ENCODE assay signal across 17 cellular contexts in the genomic region with DNA sequence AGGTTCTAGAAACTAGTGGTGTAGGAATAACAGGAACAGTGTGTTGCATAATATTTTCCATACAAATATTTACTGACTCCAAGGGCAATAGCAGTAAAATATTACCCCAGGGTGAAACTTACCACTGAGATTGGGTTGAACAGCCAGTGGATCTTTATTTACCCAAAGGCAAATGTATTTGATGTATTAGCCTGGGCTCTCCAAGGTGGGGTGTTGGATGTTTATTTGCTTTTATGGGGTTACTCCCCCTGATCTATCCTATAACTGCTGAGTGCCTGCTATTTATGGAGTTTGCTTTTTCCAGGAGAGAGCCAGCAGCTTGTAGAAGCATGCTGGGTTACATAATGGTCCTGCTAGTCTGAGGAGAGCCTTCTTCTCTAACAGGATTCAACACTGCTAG.
DNase-seq lines count a peak whose midpoint lies in the region; ATAC-seq and TF ChIP-seq lines count a peak whose summit lies in the region.
"Had no signal": no experiment of that assay in that cellular context is flagged by ENCODE, and none has a peak within 500 bp of the region (broad histone marks: within the 10 kb centered on the region; RNA-seq: fewer than 3 reads in every experiment).

No MANE protein-coding gene starts in this region.

- H3K4me1 Mint-ChIP-seq in Caco-2 (ENCODE audit: low read depth, unreplicated experiment) = peaks cover 29% of the 10 kb centered on the region
- H3K4me1 Mint-ChIP-seq: H9 had no signal

- H3K4me1 ChIP-seq in Caco-2 = no peaks in the 10 kb centered on the region; the same call in 1 of the 2 replicates
- H3K4me1 ChIP-seq in OCI-LY7 (ENCODE audit: insufficient read depth, low read length, poor library complexity, severe bottlenecking) = no peaks in the 10 kb centered on the region

- POLR2A ChIA-PET in Caco-2 (lab: Charles Lee) = no interaction called here
- POLR2A ChIA-PET in OCI-LY7 (lab: Charles Lee) = interaction anchor here (0.7 kb wide), 1 partner anchor 878 kb away, joined by 3 read pairs; no protein-coding TSS in a partner anchor

- peak in 1 of 2 experiments; percentile 55 for DNase-seq in Caco-2
- peak; percentile 2 for DNase-seq in NCI-H1417 treated with DMSO at 0.1 percent for 48 hours (lab: John Stamatoyannopoulos, UW)
- peak; percentile 28 for DNase-seq in fibroblast of villous mesenchyme (ENCODE audit: low read depth)
- peak; percentile 6 for DNase-seq in pons (ENCODE audit: low spot score)
- DNase-seq in OCI-LY7 (ENCODE audit: low spot score) = no peak
- DNase-seq in NCI-H2107 (lab: John Stamatoyannopoulos, UW) = no peak
- no peak for DNase-seq in SHP77 treated with DMSO at 0.1 percent for 48 hours (lab: John Stamatoyannopoulos, UW)
- DNase-seq: ACHN; activated CD4-positive, alpha-beta T cell treated with anti-CD3 and anti-CD28 coated beads, Interleukin-2, amount 10 ng/mL, durations not matched to agents 24 days and 14 days; activated naive CD4-positive, alpha-beta T cell treated with Interleukin-2 at 50 U/mL for 16 hours; brain microvascular endothelial cell; CD8-positive, alpha-beta T cell; H9; stimulated activated CD4-positive, alpha-beta T cell treated with anti-CD3 and anti-CD28 coated beads, Interleukin-4, amount 100 ng/mL, for 24 hours; T-helper 9 cell had no signal

- H3K4me3 ChIP-seq in Caco-2 (ENCODE audit: low read depth, low read length) (no peak overlapping the region), fibroblast of villous mesenchyme (ENCODE audit: low read depth, low read length) (no peak overlapping the region), OCI-LY7 (ENCODE audit: low read depth, low read length, poor library complexity, severe bottlenecking) (no peak overlapping the region)
- H3K4me3 ChIP-seq: tibial nerve had no signal

- no peaks in the 10 kb centered on the region for H3K36me3 Mint-ChIP-seq in Caco-2 (ENCODE audit: insufficient read depth, unreplicated experiment)
- H3K36me3 Mint-ChIP-seq: CD8-positive, alpha-beta T cell had no signal

- no peaks in the 10 kb centered on the region for H3K27me3 ChIP-seq in Caco-2 (replicated peaks; ENCODE audit: control insufficient read depth, insufficient read depth, low read length)
- H3K27me3 ChIP-seq: brain microvascular endothelial cell, tibial nerve had no signal

- BruUV-seq in Caco-2 (replicated peaks; lab: Mats Ljungman, UMichigan) (no TSS peak), OCI-LY7 (replicated peaks; lab: Mats Ljungman, UMichigan) (no TSS peak)

- H3K27ac ChIP-seq in OCI-LY7 (ENCODE audit: low read depth, low read length, poor library complexity, severe bottlenecking) = no peak overlapping the region
- H3K27ac ChIP-seq: brain microvascular endothelial cell had no signal

- H2AFZ ChIP-seq in OCI-LY7 (ENCODE audit: low read length) = no peak overlapping the region

- H3K4me2 ChIP-seq in OCI-LY7 (ENCODE audit: low read length) = no peak overlapping the region

- H4K20me1 ChIP-seq in OCI-LY7 (ENCODE audit: insufficient read depth, low read length) = no peaks in the 10 kb centered on the region

- H3K27me3 Mint-ChIP-seq in Caco-2 (ENCODE audit: insufficient read depth, unreplicated experiment) = peaks cover 2% of the 10 kb centered on the region

- H3K9me2 ChIP-seq in OCI-LY7 (ENCODE audit: insufficient read depth, low read length) = no peaks in the 10 kb centered on the region

- H3K9me3 ChIP-seq in Caco-2 = no peaks in the 10 kb centered on the region; the same call in 1 of the 2 replicates
- H3K9me3 ChIP-seq in OCI-LY7 (ENCODE audit: low read length) = no peaks in the 10 kb centered on the region

- H3K4me3 Mint-ChIP-seq in Caco-2 (ENCODE audit: unreplicated experiment) = no peak overlapping the region
- H3K4me3 Mint-ChIP-seq: activated CD4-positive, alpha-beta T cell treated with anti-CD3 and anti-CD28 coated beads, Interleukin-2, amount 10 ng/mL, durations not matched to agents 24 days and 14 days; CD8-positive, alpha-beta T cell; H9 had no signal

- intact Hi-C loops in Caco-2 (cut with micrococcal nuclease; ENCODE audit: unreplicated experiment) = no loop called here
- intact Hi-C loops in OCI-LY7 (cut with micrococcal nuclease; ENCODE audit: unreplicated experiment) = no loop called here

- CTCF ChIA-PET in Caco-2 (lab: Charles Lee) = no interaction called here
- CTCF ChIA-PET in OCI-LY7 (lab: Charles Lee; ENCODE audit: unreplicated experiment) = interaction anchor here (0.7 kb wide), 1 partner anchor 25 kb away, joined by 3 read pairs; no protein-coding TSS in a partner anchor

- peaks cover 19% of the 10 kb centered on the region for H3K9me3 Mint-ChIP-seq in Caco-2 (ENCODE audit: unreplicated experiment)

- no peak for TF ChIP-seq CTCF in Caco-2 (IDR thresholded peaks at IDR 0.05; ENCODE audit: insufficient read depth in 1 of 2, low read depth in 1 of 2, low read length in 1 of 2, severe bottlenecking in 1 of 2, unreplicated experiment in 1 of 2)
- no peak for TF ChIP-seq CTCF in fibroblast of villous mesenchyme (IDR thresholded peaks at IDR 0.05; ENCODE audit: insufficient read depth, low read depth, low read length)
- no peak for TF ChIP-seq CTCF in OCI-LY7 (conservative IDR thresholded peaks at IDR 0.05; ENCODE audit: low read length)

- peak overlapping the region; percentile 66 for H3K27ac Mint-ChIP-seq in Caco-2 (ENCODE audit: unreplicated experiment)
- H3K27ac Mint-ChIP-seq: activated CD4-positive, alpha-beta T cell treated with anti-CD3 and anti-CD28 coated beads, Interleukin-2, amount 10 ng/mL, durations not matched to agents 24 days and 14 days; CD8-positive, alpha-beta T cell; H9 had no signal

- no peak for ATAC-seq in HG03135 (IDR thresholded peaks at IDR 0.05; ENCODE audit: unreplicated experiment)
- ATAC-seq: CD8-positive, alpha-beta T cell had no signal

- no peaks in the 10 kb centered on the region for H3K36me3 ChIP-seq in Caco-2 (ENCODE audit: control insufficient read depth, insufficient read depth, low read length)
- no peaks in the 10 kb centered on the region for H3K36me3 ChIP-seq in OCI-LY7 (ENCODE audit: insufficient read depth, low read length)
- H3K36me3 ChIP-seq: brain microvascular endothelial cell, tibial nerve had no signal

- H3K79me2 ChIP-seq in OCI-LY7 (ENCODE audit: insufficient read depth, low read depth, low read length) = no peaks in the 10 kb centered on the region

Comparison
In these comparisons a context has a peak if more than half of its experiments do, and no peak if none do; other contexts are left out.
1. DNase-seq: peak in NCI-H1417 treated with DMSO at 0.1 percent for 48 hours (single experiment), fibroblast of villous mesenchyme (single experiment) and pons (single experiment); none in OCI-LY7 (single experiment), NCI-H2107 (single experiment) and SHP77 treated with DMSO at 0.1 percent for 48 hours (single experiment).